ENCODE assay signal across 16 cellular contexts in the genomic region with DNA sequence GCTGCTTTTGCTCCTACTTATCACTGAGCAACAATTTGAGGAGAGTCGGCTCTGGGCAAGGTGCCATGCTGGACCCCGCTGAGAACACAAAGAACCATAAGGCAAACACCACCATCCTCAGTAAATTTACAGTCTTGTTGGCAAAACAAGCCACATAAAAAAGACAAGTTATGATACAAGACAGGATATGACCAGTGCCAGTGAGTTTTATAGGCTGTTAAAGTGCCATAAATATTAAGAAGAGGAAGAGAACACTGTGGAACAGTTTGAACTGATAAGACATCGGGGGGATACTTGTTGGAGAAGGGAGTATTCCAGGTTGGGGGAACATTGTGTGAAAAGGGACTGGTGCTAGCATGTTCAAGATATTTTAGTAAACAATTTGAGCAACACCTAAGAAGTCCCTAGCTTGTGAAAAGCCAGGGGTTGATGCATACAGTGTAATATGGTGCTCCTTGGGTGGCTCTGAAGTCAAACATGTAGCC. TPM values are rescaled to one million over a fixed set of nuclear protein-coding genes. Genes with fewer than 3 reads are reported as not detected.
A peak's percentile ranks its signal among the peaks of the same experiment; 100 is the strongest.
DNase-seq lines count a peak whose midpoint lies in the region; TF ChIP-seq lines count a peak whose summit lies in the region.
"Had no signal": no experiment of that assay in that cellular context is flagged by ENCODE, and none has a peak within 500 bp of the region (broad histone marks: within the 10 kb centered on the region; RNA-seq: fewer than 3 reads in every experiment).

No MANE protein-coding gene starts in this region.

- no peak for TF ChIP-seq CTCF in LNCaP clone FGC (IDR thresholded peaks at IDR 0.05; ENCODE audit: control insufficient read depth, extremely low read depth, insufficient read depth)
- no peak for TF ChIP-seq CTCF in prostate gland (IDR thresholded peaks at IDR 0.05)

- no peaks in the 10 kb centered on the region for H3K4me1 ChIP-seq in prostate gland (replicated peaks)

- no peaks in the 10 kb centered on the region for H3K9me3 ChIP-seq in prostate gland

- no peaks in the 10 kb centered on the region for H3K27me3 ChIP-seq in prostate gland (replicated peaks; ENCODE audit: insufficient read depth)

- H3K36me3 ChIP-seq in prostate gland, result no peaks in the 10 kb centered on the region

- peak overlapping the region; percentile 11 for H3K4me3 Mint-ChIP-seq in T-helper 1 cell treated with Interleukin-12 subunit alpha and Interleukin-12 subunit beta and Interleukin-4 antibody, amounts not matched to agents 30 μg/mL and 1 μg/mL, for 36 hours
- peak overlapping the region; percentile 3 for H3K4me3 Mint-ChIP-seq in activated T-helper 1 cell treated with anti-CD3 and anti-CD28 coated beads, Interleukin-12 subunit alpha, Interleukin-12 subunit beta, Interleukin-2, Interleukin-4 antibody, amounts not matched to agents 30 ng/mL and 10 ng/mL and 1 ng/mL, durations not matched to agents 14 hours and 24 hours and 36 hours
- H3K4me3 Mint-ChIP-seq: brain, mesothelial cell of epicardium had no signal

- no peak for TF ChIP-seq POLR2A in prostate gland (IDR thresholded peaks at IDR 0.05)

- H3K4me1 Mint-ChIP-seq in T-helper 1 cell treated with Interleukin-12 subunit alpha and Interleukin-12 subunit beta and Interleukin-4 antibody, amounts not matched to agents 30 μg/mL and 1 μg/mL, for 36 hours (ENCODE audit: low read depth), result peaks cover 59% of the 10 kb centered on the region
- H3K4me1 Mint-ChIP-seq in activated T-helper 1 cell treated with anti-CD3 and anti-CD28 coated beads, Interleukin-12 subunit alpha, Interleukin-12 subunit beta, Interleukin-2, Interleukin-4 antibody, amounts not matched to agents 30 ng/mL and 10 ng/mL and 1 ng/mL, durations not matched to agents 14 hours and 24 hours and 36 hours (ENCODE audit: low read depth), result peaks cover 55% of the 10 kb centered on the region
- H3K4me1 Mint-ChIP-seq: mesothelial cell of epicardium had no signal

- H3K27ac ChIP-seq in prostate gland, result peak overlapping the region in 1 of 2 donors; percentile 11
- H3K27ac ChIP-seq: GM23248 had no signal

- DNase-seq in T-helper 1 cell (no peak), LNCaP clone FGC (ENCODE audit: low read depth) (peak; percentile 97), prostate gland (ENCODE audit: low spot score) (peak; percentile 77), putamen (ENCODE audit: low spot score) (no peak), NCI-H2029 (lab: John Stamatoyannopoulos, UW) (no peak), midbrain (lab: John Stamatoyannopoulos, UW) (no peak)
- DNase-seq in activated T-helper 1 cell treated with anti-CD3 and anti-CD28 coated beads, Interleukin-12 subunit alpha, Interleukin-12 subunit beta, Interleukin-2, Interleukin-4 antibody, amounts not matched to agents 30 ng/mL and 10 ng/mL and 1 ng/mL, durations not matched to agents 14 hours and 24 hours and 36 hours (ENCODE audit: low spot score), result no peak
- DNase-seq: activated CD8-positive, alpha-beta memory T cell treated with anti-CD3 and anti-CD28 coated beads, Interleukin-2, amount 50 U/mL, for 48 hours; effector CD4-positive, alpha-beta T cell; foreskin fibroblast; GM23248; Kasumi-1; NCI-H226 had no signal

- H3K27me3 Mint-ChIP-seq in T-helper 1 cell treated with Interleukin-12 subunit alpha and Interleukin-12 subunit beta and Interleukin-4 antibody, amounts not matched to agents 30 μg/mL and 1 μg/mL, for 36 hours (ENCODE audit: low read depth), result no peaks in the 10 kb centered on the region
- H3K27me3 Mint-ChIP-seq in activated T-helper 1 cell treated with anti-CD3 and anti-CD28 coated beads, Interleukin-12 subunit alpha, Interleukin-12 subunit beta, Interleukin-2, Interleukin-4 antibody, amounts not matched to agents 30 ng/mL and 10 ng/mL and 1 ng/mL, durations not matched to agents 14 hours and 24 hours and 36 hours (ENCODE audit: insufficient read depth), result no peaks in the 10 kb centered on the region
- H3K27me3 Mint-ChIP-seq: brain had no signal

- intact Hi-C loops in activated T-helper 1 cell treated with anti-CD3 and anti-CD28 coated beads, Interleukin-12 subunit alpha, Interleukin-12 subunit beta, Interleukin-2, Interleukin-4 antibody, amounts not matched to agents 30 ng/mL and 10 ng/mL and 1 ng/mL, durations not matched to agents 14 hours and 24 hours and 36 hours (cut with micrococcal nuclease), result no loop called here
- intact Hi-C loops in prostate gland (cut with DNase I), result no loop called here

- whole genome bisulfite sequencing in prostate gland, result 0% methylated on average over 3 of the region's 3 CpGs

- H3K36me3 Mint-ChIP-seq in T-helper 1 cell treated with Interleukin-12 subunit alpha and Interleukin-12 subunit beta and Interleukin-4 antibody, amounts not matched to agents 30 μg/mL and 1 μg/mL, for 36 hours (ENCODE audit: low read depth), result peaks cover 21% of the 10 kb centered on the region
- peaks cover 16% of the 10 kb centered on the region for H3K36me3 Mint-ChIP-seq in activated T-helper 1 cell treated with anti-CD3 and anti-CD28 coated beads, Interleukin-12 subunit alpha, Interleukin-12 subunit beta, Interleukin-2, Interleukin-4 antibody, amounts not matched to agents 30 ng/mL and 10 ng/mL and 1 ng/mL, durations not matched to agents 14 hours and 24 hours and 36 hours (ENCODE audit: low read depth)
- H3K36me3 Mint-ChIP-seq: brain, mesothelial cell of epicardium had no signal

- H3K4me3 ChIP-seq in LNCaP clone FGC (ENCODE audit: low read depth, low read length), result no peak overlapping the region
- H3K4me3 ChIP-seq in prostate gland, result no peak overlapping the region
- H3K4me3 ChIP-seq: GM23248 had no signal

- H3K27ac Mint-ChIP-seq in T-helper 1 cell treated with Interleukin-12 subunit alpha and Interleukin-12 subunit beta and Interleukin-4 antibody, amounts not matched to agents 30 μg/mL and 1 μg/mL, for 36 hours, result peak overlapping the region; percentile 55
- peak overlapping the region; percentile 19 for H3K27ac Mint-ChIP-seq in activated T-helper 1 cell treated with anti-CD3 and anti-CD28 coated beads, Interleukin-12 subunit alpha, Interleukin-12 subunit beta, Interleukin-2, Interleukin-4 antibody, amounts not matched to agents 30 ng/mL and 10 ng/mL and 1 ng/mL, durations not matched to agents 14 hours and 24 hours and 36 hours
- H3K27ac Mint-ChIP-seq: mesothelial cell of epicardium had no signal

- peaks cover 20% of the 10 kb centered on the region for H3K9me3 Mint-ChIP-seq in T-helper 1 cell treated with Interleukin-12 subunit alpha and Interleukin-12 subunit beta and Interleukin-4 antibody, amounts not matched to agents 30 μg/mL and 1 μg/mL, for 36 hours
- peaks cover 13% of the 10 kb centered on the region for H3K9me3 Mint-ChIP-seq in activated T-helper 1 cell treated with anti-CD3 and anti-CD28 coated beads, Interleukin-12 subunit alpha, Interleukin-12 subunit beta, Interleukin-2, Interleukin-4 antibody, amounts not matched to agents 30 ng/mL and 10 ng/mL and 1 ng/mL, durations not matched to agents 14 hours and 24 hours and 36 hours
- H3K9me3 Mint-ChIP-seq: mesothelial cell of epicardium had no signal

RNA-seq across cellular contexts. Expression of a gene that starts 25.3 kb away (rescaled TPM):
- 30.8 and 31.1 TPM in 2 replicates for total RNA-seq in activated T-helper 1 cell treated with anti-CD3 and anti-CD28 coated beads, Interleukin-12 subunit alpha, Interleukin-12 subunit beta, Interleukin-2, Interleukin-4 antibody, amounts not matched to agents 30 ng/mL and 10 ng/mL and 1 ng/mL, durations not matched to agents 14 hours and 24 hours and 36 hours
- total RNA-seq in prostate gland, result 10 to 100 TPM; 16.1 to 23.7 TPM

Comparison
In these comparisons a context has a peak if more than half of its experiments do, and no peak if none do; other contexts are left out.
1. DNase-seq: peak in LNCaP clone FGC (single experiment) and prostate gland (single experiment); none in T-helper 1 cell (0 of 5), activated T-helper 1 cell treated with anti-CD3 and anti-CD28 coated beads, Interleukin-12 subunit alpha, Interleukin-12 subunit beta, Interleukin-2, Interleukin-4 antibody, amounts not matched to agents 30 ng/mL and 10 ng/mL and 1 ng/mL, durations not matched to agents 14 hours and 24 hours and 36 hours (single experiment), putamen (single experiment), NCI-H2029 (single experiment) and midbrain (single experiment).